ENCODE assay signal across 18 cellular contexts in the genomic region with DNA sequence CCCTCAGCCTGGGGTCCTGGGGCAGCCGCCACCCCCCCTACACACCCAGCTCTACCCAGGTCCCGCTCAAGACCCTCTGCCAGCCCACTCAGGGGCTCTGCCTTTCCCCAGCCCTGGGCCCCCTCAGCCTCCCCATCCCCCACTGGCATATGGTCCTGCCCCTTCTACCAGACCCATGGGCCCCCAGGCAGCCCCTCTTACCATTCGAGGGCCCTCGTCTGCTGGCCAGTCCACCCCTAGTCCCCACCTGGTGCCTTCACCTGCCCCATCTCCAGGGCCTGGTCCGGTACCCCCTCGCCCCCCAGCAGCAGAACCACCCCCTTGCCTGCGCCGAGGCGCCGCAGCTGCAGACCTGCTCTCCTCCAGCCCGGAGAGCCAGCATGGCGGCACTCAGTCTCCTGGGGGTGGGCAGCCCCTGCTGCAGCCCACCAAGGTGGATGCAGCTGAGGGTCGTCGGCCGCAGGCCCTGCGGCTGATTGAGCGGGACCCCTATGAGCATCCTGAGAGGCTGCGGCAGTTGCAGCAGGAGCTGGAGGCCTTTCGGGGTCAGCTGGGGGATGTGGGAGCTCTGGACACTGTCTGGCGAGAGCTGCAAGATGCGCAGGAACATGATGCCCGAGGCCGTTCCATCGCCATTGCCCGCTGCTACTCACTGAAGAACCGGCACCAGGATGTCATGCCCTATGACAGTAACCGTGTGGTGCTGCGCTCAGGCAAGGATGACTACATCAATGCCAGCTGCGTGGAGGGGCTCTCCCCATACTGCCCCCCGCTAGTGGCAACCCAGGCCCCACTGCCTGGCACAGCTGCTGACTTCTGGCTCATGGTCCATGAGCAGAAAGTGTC. TPM values are rescaled to one million over a fixed set of nuclear protein-coding genes. Genes with fewer than 3 reads are reported as not detected.
DNase-seq lines count a peak whose midpoint lies in the region; ATAC-seq and TF ChIP-seq lines count a peak whose summit lies in the region.
"Had no signal": no experiment of that assay in that cellular context is flagged by ENCODE, and none has a peak within 500 bp of the region (broad histone marks: within the 10 kb centered on the region; RNA-seq: fewer than 3 reads in every experiment).

No MANE protein-coding gene starts in this region.

- H3K4me2 ChIP-seq in neural progenitor cell: no peak overlapping the region

- CTCF ChIA-PET in Calu3 (lab: Charles Lee): no interaction called here

- H3K79me2 ChIP-seq in neural progenitor cell (ENCODE audit: low read depth): no peaks in the 10 kb centered on the region

- peak overlapping the region in 1 of 2 donors; percentile 66 for H3K27ac Mint-ChIP-seq in stimulated activated naive CD8-positive, alpha-beta T cell treated with anti-CD3 and anti-CD28 coated beads, Interleukin-15, amount 100 ng/mL, for 72 hours
- H3K27ac Mint-ChIP-seq in chondrocyte (ENCODE audit: unreplicated experiment): no peak overlapping the region
- no peak overlapping the region for H3K27ac Mint-ChIP-seq in neural progenitor cell
- H3K27ac Mint-ChIP-seq in Calu3 (ENCODE audit: unreplicated experiment): no peak overlapping the region

- ATAC-seq in stimulated activated naive CD8-positive, alpha-beta T cell treated with anti-CD3 and anti-CD28 coated beads, Interleukin-15, amount 100 ng/mL, for 72 hours: peak; percentile 26
- no peak for ATAC-seq in stimulated activated naive CD8-positive, alpha-beta T cell treated with anti-CD3 and anti-CD28 coated beads, Interleukin-15, Interleukin-2, amounts not matched to agents 100 U/mL and 50 U/mL, for 24 hours
- ATAC-seq in HG03521 (IDR thresholded peaks at IDR 0.05; ENCODE audit: unreplicated experiment): no peak

- no peaks in the 10 kb centered on the region for H3K9me3 Mint-ChIP-seq in stimulated activated naive CD8-positive, alpha-beta T cell treated with anti-CD3 and anti-CD28 coated beads, Interleukin-15, amount 100 ng/mL, for 72 hours
- H3K9me3 Mint-ChIP-seq in chondrocyte (ENCODE audit: low read depth) (no peaks in the 10 kb centered on the region), neural progenitor cell (no peaks in the 10 kb centered on the region), Calu3 (ENCODE audit: low read depth, unreplicated experiment) (no peaks in the 10 kb centered on the region)
- H3K9me3 Mint-ChIP-seq: CD4-positive, alpha-beta memory T cell had no signal

- H3K36me3 Mint-ChIP-seq in chondrocyte (ENCODE audit: low read depth) (peaks cover 17% of the 10 kb centered on the region), neural progenitor cell (peaks cover 19% of the 10 kb centered on the region), Calu3 (ENCODE audit: insufficient read depth, unreplicated experiment) (peaks cover 59% of the 10 kb centered on the region)

- H2AFZ ChIP-seq in neural progenitor cell (replicated peaks): no peak overlapping the region

- no peaks in the 10 kb centered on the region for H3K27me3 ChIP-seq in neural progenitor cell
- H3K27me3 ChIP-seq: BE2C had no signal

- no peak overlapping the region for H3K4me3 Mint-ChIP-seq in stimulated activated naive CD8-positive, alpha-beta T cell treated with anti-CD3 and anti-CD28 coated beads, Interleukin-15, amount 100 ng/mL, for 72 hours
- H3K4me3 Mint-ChIP-seq in chondrocyte (ENCODE audit: unreplicated experiment) (no peak overlapping the region), neural progenitor cell (peak overlapping the region; percentile 41), Calu3 (ENCODE audit: low read depth, unreplicated experiment) (no peak overlapping the region)
- H3K4me3 Mint-ChIP-seq: CD4-positive, alpha-beta memory T cell had no signal

- no peak overlapping the region for H3K9ac ChIP-seq in neural progenitor cell

- H3K36me3 ChIP-seq in neural progenitor cell: no peaks in the 10 kb centered on the region

- no peaks in the 10 kb centered on the region for H3K4me1 ChIP-seq in neural progenitor cell
- H3K4me1 ChIP-seq: BE2C had no signal

- TF ChIP-seq CTCF in chondrocyte (IDR thresholded peaks at IDR 0.05): no peak
- TF ChIP-seq CTCF in neural progenitor cell (IDR thresholded peaks at IDR 0.05): no peak
- no peak for TF ChIP-seq CTCF in Calu3 (IDR thresholded peaks at IDR 0.05; ENCODE audit: unreplicated experiment)
- no peak for TF ChIP-seq CTCF in GM13977 (IDR thresholded peaks at IDR 0.05; ENCODE audit: extremely low read depth, insufficient read depth, missing control alignments)

- no peaks in the 10 kb centered on the region for H3K27me3 Mint-ChIP-seq in stimulated activated naive CD8-positive, alpha-beta T cell treated with anti-CD3 and anti-CD28 coated beads, Interleukin-15, amount 100 ng/mL, for 72 hours
- H3K27me3 Mint-ChIP-seq in chondrocyte (ENCODE audit: low read depth): no peaks in the 10 kb centered on the region
- H3K27me3 Mint-ChIP-seq in neural progenitor cell (ENCODE audit: insufficient read depth, low read depth): peaks cover 11% of the 10 kb centered on the region
- H3K27me3 Mint-ChIP-seq in Calu3 (ENCODE audit: unreplicated experiment): no peaks in the 10 kb centered on the region
- H3K27me3 Mint-ChIP-seq: CD4-positive, alpha-beta memory T cell had no signal

- no peak for DNase-seq in stimulated activated naive CD8-positive, alpha-beta T cell treated with anti-CD3 and anti-CD28 coated beads, Interleukin-15, amount 100 ng/mL, for 72 hours
- DNase-seq in stimulated activated naive CD8-positive, alpha-beta T cell treated with anti-CD3 and anti-CD28 coated beads, Interleukin-15, Interleukin-2, amounts not matched to agents 100 U/mL and 50 U/mL, for 24 hours: no peak
- DNase-seq in chondrocyte (ENCODE audit: low spot score): peak; percentile 89
- no peak for DNase-seq in neural progenitor cell (ENCODE audit: low spot score)
- DNase-seq in Calu3: no peak
- DNase-seq in SHP77 treated with DMSO at 0.1 percent for 48 hours (lab: John Stamatoyannopoulos, UW): no peak
- DNase-seq in GM13977 (ENCODE audit: low spot score): no peak
- DNase-seq: BE2C; CD4-positive, alpha-beta memory T cell; DND-41; GDM1; KBM-7; NCI-H1092; NCI-H2107; NCI-H69; NK-92 treated with Interleukin-12 subunit alpha and Interleukin-12 subunit beta, amount 100 ng/mL, for 24 hours had no signal

- no TSS peak for BruUV-seq in Calu3 (replicated peaks; lab: Mats Ljungman, UMichigan)

- H3K27ac ChIP-seq in neural progenitor cell: no peak overlapping the region
- H3K27ac ChIP-seq: RWPE1 had no signal

- intact Hi-C loops in Calu3 (cut with micrococcal nuclease; ENCODE audit: unreplicated experiment): no loop called here

- H4K20me1 ChIP-seq in neural progenitor cell (ENCODE audit: low read depth): no peaks in the 10 kb centered on the region

- in situ Hi-C loops in GM13977 (cut with MboI; ENCODE audit: low pct_unique_long_range_greater_than_20kb, low sequenced_read_pairs, unreplicated experiment): loop anchor here (25.0 kb wide), 1 partner anchor 376 kb away; the partner anchor contains the start of gene SMARCC1

- no peak overlapping the region for H3K4me3 ChIP-seq in neural progenitor cell

- H3K4me1 Mint-ChIP-seq in stimulated activated naive CD8-positive, alpha-beta T cell treated with anti-CD3 and anti-CD28 coated beads, Interleukin-15, amount 100 ng/mL, for 72 hours: peaks cover 10% of the 10 kb centered on the region
- H3K4me1 Mint-ChIP-seq in chondrocyte (ENCODE audit: low read depth) (no peaks in the 10 kb centered on the region), neural progenitor cell (peaks cover 14% of the 10 kb centered on the region), Calu3 (ENCODE audit: low read depth, unreplicated experiment) (no peaks in the 10 kb centered on the region)

- H3K9me3 ChIP-seq in neural progenitor cell (ENCODE audit: low read depth): no peaks in the 10 kb centered on the region
- H3K9me3 ChIP-seq: BE2C had no signal

- H3F3A ChIP-seq in neural progenitor cell (ENCODE audit: low read depth): peaks cover 5% of the 10 kb centered on the region

RNA-seq across cellular contexts. Expression of gene PTPN23, which starts 30.2 kb away (rescaled TPM):
- total RNA-seq in chondrocyte (43.5 to 49.5 TPM (median 47.8 TPM) in 3 replicates), neural progenitor cell (ENCODE audit: low replicate concordance) (3.4 and 8.6 TPM in 2 replicates), Calu3 (2022) (49.7 and 57.6 TPM in 2 replicates)
